In the genomic region with DNA sequence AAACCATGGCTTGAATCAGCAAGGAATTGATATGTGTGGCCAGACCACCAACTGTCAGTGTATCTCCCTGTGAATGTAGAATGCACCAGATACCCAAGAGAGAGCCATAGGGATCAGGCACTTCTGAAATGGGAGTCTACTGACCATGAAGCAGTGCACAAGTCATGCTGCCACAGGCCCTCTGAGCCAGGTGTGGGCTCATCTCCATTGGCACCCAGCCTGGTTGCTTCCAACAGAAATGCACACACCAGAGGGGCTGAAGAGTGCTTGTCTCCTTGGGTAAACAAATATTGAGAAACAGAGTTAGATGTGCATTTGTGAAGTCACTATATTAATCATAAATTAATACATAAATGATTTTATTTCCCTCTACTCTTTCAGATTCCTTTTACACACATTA, we compare ENCODE assay signal across 16 cellular contexts.
"Had no signal": no experiment of that assay in that cellular context is flagged by ENCODE, and none has a peak within 500 bp of the region (broad histone marks: within the 10 kb centered on the region; RNA-seq: fewer than 3 reads in every experiment).

No MANE protein-coding gene starts in this region.

- H3K27me3 ChIP-seq: neural progenitor cell, ovary, sigmoid colon had no signal

- H2AFZ ChIP-seq: neural progenitor cell had no signal

- H3K9ac ChIP-seq: neural progenitor cell had no signal

- H3K27ac ChIP-seq: neural progenitor cell, ovary, sigmoid colon, WERI-Rb-1 had no signal

- ATAC-seq: activated CD8-positive, alpha-beta T cell treated with anti-CD3 and anti-CD28 coated beads for 36 hours had no signal

- H3K4me2 ChIP-seq: neural progenitor cell had no signal

- H3K36me3 ChIP-seq: neural progenitor cell, ovary, sigmoid colon, WERI-Rb-1 had no signal

- DNase-seq: activated CD4-positive, alpha-beta T cell treated with anti-CD3 and anti-CD28 coated beads for 4 hours; activated CD8-positive, alpha-beta memory T cell treated with anti-CD3 and anti-CD28 coated beads, Interleukin-2, amount 50 U/mL, for 4 hours; activated CD8-positive, alpha-beta T cell treated with anti-CD3 and anti-CD28 coated beads for 36 hours; activated naive CD4-positive, alpha-beta T cell; caudate nucleus; cortex of kidney; effector CD8-positive, alpha-beta T cell; kidney; ovary; sigmoid colon; stimulated activated CD4-positive, alpha-beta T cell treated with anti-CD3 and anti-CD28 coated beads, Interleukin-12 subunit alpha, Interleukin-12 subunit beta, amount 100 ng/mL, for 4 hours; stimulated activated naive CD4-positive, alpha-beta T cell; substantia nigra; trophoblast cell; WERI-Rb-1 had no signal

- H3K4me1 ChIP-seq: neural progenitor cell, sigmoid colon had no signal

- H3K9me3 ChIP-seq: ovary, sigmoid colon had no signal

- H3K4me3 ChIP-seq: neural progenitor cell, ovary, sigmoid colon had no signal
